1 cellular context compared by ENCODE assay signal in the genomic region with DNA sequence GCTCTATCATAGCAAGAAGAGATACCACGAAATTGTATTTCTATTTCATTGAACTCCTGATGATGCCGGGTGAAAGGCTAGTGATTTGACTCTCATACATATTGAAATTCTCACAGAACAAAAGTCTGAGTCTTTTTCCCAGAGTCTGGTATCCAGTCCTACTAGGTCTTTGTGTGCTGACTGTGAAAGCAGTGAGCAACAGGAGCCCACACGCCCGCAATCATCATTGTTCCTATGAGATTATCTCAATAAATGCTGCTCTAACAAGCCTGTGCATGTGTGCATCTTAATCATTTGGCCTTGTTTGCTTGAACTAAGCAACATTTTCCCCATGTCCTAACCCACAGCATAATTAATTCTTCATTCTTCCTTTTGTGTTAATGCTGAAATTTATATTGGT.
TF ChIP-seq lines count a peak whose summit lies in the region.

No MANE protein-coding gene starts in this region.

TF ChIP-seq in GM23338, 12 proteins besides CTCF, POLR2A, EP300 and RAD21 (continued from another document):
- TF ChIP-seq, protein P1, sequence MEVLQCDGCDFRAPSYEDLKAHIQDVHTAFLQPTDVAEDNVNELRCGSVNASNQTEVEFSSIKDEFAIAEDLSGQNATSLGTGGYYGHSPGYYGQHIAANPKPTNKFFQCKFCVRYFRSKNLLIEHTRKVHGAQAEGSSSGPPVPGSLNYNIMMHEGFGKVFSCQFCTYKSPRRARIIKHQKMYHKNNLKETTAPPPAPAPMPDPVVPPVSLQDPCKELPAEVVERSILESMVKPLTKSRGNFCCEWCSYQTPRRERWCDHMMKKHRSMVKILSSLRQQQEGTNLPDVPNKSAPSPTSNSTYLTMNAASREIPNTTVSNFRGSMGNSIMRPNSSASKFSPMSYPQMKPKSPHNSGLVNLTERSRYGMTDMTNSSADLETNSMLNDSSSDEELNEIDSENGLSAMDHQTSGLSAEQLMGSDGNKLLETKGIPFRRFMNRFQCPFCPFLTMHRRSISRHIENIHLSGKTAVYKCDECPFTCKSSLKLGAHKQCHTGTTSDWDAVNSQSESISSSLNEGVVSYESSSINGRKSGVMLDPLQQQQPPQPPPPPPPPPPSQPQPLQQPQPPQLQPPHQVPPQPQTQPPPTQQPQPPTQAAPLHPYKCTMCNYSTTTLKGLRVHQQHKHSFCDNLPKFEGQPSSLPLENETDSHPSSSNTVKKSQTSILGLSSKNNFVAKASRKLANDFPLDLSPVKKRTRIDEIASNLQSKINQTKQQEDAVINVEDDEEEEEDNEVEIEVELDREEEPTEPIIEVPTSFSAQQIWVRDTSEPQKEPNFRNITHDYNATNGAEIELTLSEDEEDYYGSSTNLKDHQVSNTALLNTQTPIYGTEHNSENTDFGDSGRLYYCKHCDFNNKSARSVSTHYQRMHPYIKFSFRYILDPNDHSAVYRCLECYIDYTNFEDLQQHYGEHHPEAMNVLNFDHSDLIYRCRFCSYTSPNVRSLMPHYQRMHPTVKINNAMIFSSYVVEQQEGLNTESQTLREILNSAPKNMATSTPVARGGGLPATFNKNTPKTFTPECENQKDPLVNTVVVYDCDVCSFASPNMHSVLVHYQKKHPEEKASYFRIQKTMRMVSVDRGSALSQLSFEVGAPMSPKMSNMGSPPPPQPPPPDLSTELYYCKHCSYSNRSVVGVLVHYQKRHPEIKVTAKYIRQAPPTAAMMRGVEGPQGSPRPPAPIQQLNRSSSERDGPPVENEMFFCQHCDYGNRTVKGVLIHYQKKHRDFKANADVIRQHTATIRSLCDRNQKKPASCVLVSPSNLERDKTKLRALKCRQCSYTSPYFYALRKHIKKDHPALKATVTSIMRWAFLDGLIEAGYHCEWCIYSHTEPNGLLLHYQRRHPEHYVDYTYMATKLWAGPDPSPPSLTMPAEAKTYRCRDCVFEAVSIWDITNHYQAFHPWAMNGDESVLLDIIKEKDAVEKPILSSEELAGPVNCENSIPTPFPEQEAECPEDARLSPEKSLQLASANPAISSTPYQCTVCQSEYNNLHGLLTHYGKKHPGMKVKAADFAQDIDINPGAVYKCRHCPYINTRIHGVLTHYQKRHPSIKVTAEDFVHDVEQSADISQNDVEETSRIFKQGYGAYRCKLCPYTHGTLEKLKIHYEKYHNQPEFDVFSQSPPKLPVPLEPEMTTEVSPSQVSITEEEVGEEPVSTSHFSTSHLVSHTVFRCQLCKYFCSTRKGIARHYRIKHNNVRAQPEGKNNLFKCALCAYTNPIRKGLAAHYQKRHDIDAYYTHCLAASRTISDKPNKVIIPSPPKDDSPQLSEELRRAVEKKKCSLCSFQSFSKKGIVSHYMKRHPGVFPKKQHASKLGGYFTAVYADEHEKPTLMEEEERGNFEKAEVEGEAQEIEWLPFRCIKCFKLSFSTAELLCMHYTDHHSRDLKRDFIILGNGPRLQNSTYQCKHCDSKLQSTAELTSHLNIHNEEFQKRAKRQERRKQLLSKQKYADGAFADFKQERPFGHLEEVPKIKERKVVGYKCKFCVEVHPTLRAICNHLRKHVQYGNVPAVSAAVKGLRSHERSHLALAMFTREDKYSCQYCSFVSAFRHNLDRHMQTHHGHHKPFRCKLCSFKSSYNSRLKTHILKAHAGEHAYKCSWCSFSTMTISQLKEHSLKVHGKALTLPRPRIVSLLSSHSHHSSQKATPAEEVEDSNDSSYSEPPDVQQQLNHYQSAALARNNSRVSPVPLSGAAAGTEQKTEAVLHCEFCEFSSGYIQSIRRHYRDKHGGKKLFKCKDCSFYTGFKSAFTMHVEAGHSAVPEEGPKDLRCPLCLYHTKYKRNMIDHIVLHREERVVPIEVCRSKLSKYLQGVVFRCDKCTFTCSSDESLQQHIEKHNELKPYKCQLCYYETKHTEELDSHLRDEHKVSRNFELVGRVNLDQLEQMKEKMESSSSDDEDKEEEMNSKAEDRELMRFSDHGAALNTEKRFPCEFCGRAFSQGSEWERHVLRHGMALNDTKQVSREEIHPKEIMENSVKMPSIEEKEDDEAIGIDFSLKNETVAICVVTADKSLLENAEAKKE (CRISPR knock-in tag; IDR thresholded peaks at IDR 0.05): no peak
- TF ChIP-seq JUNB (IDR thresholded peaks at IDR 0.05; ENCODE audit: unreplicated experiment): no peak
- TF ChIP-seq, protein P2, sequence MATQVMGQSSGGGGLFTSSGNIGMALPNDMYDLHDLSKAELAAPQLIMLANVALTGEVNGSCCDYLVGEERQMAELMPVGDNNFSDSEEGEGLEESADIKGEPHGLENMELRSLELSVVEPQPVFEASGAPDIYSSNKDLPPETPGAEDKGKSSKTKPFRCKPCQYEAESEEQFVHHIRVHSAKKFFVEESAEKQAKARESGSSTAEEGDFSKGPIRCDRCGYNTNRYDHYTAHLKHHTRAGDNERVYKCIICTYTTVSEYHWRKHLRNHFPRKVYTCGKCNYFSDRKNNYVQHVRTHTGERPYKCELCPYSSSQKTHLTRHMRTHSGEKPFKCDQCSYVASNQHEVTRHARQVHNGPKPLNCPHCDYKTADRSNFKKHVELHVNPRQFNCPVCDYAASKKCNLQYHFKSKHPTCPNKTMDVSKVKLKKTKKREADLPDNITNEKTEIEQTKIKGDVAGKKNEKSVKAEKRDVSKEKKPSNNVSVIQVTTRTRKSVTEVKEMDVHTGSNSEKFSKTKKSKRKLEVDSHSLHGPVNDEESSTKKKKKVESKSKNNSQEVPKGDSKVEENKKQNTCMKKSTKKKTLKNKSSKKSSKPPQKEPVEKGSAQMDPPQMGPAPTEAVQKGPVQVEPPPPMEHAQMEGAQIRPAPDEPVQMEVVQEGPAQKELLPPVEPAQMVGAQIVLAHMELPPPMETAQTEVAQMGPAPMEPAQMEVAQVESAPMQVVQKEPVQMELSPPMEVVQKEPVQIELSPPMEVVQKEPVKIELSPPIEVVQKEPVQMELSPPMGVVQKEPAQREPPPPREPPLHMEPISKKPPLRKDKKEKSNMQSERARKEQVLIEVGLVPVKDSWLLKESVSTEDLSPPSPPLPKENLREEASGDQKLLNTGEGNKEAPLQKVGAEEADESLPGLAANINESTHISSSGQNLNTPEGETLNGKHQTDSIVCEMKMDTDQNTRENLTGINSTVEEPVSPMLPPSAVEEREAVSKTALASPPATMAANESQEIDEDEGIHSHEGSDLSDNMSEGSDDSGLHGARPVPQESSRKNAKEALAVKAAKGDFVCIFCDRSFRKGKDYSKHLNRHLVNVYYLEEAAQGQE (IDR thresholded peaks at IDR 0.05; ENCODE audit: unreplicated experiment): no peak
- no peak for TF ChIP-seq CREB1 (CRISPR knock-in tag; IDR thresholded peaks at IDR 0.05; ENCODE audit: low read depth)
- no peak for TF ChIP-seq POLR2AphosphoS5 (IDR thresholded peaks at IDR 0.05; ENCODE audit: low read depth)
- TF ChIP-seq ZNF114 (CRISPR knock-in tag; IDR thresholded peaks at IDR 0.05): no peak
- no peak for TF ChIP-seq NANOG (IDR thresholded peaks at IDR 0.05; ENCODE audit: borderline replicate concordance)
- no peak for TF ChIP-seq STAT1 (IDR thresholded peaks at IDR 0.05; ENCODE audit: unreplicated experiment)
- no peak for TF ChIP-seq ZNF331 (CRISPR knock-in tag; IDR thresholded peaks at IDR 0.05; ENCODE audit: low read depth)
- no peak for TF ChIP-seq EZH2 (IDR thresholded peaks at IDR 0.05; ENCODE audit: low read depth, unreplicated experiment)
- TF ChIP-seq, protein P3, sequence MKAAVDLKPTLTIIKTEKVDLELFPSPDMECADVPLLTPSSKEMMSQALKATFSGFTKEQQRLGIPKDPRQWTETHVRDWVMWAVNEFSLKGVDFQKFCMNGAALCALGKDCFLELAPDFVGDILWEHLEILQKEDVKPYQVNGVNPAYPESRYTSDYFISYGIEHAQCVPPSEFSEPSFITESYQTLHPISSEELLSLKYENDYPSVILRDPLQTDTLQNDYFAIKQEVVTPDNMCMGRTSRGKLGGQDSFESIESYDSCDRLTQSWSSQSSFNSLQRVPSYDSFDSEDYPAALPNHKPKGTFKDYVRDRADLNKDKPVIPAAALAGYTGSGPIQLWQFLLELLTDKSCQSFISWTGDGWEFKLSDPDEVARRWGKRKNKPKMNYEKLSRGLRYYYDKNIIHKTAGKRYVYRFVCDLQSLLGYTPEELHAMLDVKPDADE (IDR thresholded peaks at IDR 0.05): no peak
